ENCODE assay signal across 1 cellular context in the genomic region with DNA sequence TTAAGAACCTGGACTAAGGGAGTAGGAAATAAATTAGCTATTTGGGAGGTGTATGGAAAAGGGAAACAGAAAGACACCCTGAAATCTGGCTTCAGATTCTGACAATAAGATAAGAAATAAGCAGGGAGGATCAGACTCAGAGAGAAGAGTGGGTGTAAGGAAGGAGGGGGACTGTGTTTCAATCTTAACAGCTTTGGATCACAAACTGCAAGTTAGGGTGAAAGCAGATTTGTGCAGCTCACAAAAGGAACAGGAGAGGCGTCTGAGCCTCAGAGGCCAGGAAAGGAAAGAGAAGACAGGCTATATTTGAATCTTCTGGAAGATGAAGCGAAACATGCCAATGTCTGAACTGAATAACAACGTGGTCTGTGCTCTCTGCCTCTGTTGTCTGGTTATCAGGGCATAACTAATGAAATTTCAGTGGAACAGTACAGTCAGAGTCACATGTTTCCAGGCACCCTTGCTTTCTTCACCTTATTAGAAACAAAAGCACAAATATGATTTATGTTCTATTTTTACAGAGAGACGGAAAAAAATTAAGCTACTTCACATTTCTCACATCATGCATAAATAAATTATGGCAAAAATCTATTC.
TF ChIP-seq lines count a peak whose summit lies in the region.

No MANE protein-coding gene starts in this region.

TF ChIP-seq in GM23338, 12 proteins besides CTCF, POLR2A, EP300 and RAD21 (continued from another document):
- TF ChIP-seq, protein P1, sequence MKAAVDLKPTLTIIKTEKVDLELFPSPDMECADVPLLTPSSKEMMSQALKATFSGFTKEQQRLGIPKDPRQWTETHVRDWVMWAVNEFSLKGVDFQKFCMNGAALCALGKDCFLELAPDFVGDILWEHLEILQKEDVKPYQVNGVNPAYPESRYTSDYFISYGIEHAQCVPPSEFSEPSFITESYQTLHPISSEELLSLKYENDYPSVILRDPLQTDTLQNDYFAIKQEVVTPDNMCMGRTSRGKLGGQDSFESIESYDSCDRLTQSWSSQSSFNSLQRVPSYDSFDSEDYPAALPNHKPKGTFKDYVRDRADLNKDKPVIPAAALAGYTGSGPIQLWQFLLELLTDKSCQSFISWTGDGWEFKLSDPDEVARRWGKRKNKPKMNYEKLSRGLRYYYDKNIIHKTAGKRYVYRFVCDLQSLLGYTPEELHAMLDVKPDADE (IDR thresholded peaks at IDR 0.05) = no peak
- TF ChIP-seq JUNB (IDR thresholded peaks at IDR 0.05; ENCODE audit: unreplicated experiment) = no peak
- no peak for TF ChIP-seq EZH2phosphoT487 (IDR thresholded peaks at IDR 0.05; ENCODE audit: unreplicated experiment)
- no peak for TF ChIP-seq STAT1 (IDR thresholded peaks at IDR 0.05; ENCODE audit: unreplicated experiment)
- no peak for TF ChIP-seq EZH2 (IDR thresholded peaks at IDR 0.05; ENCODE audit: low read depth, unreplicated experiment)
- no peak for TF ChIP-seq CREB1 (CRISPR knock-in tag; IDR thresholded peaks at IDR 0.05; ENCODE audit: low read depth)
- TF ChIP-seq POLR2AphosphoS5 (IDR thresholded peaks at IDR 0.05; ENCODE audit: low read depth) = no peak
- TF ChIP-seq ZNF114 (CRISPR knock-in tag; IDR thresholded peaks at IDR 0.05) = no peak
- TF ChIP-seq ZNF331 (CRISPR knock-in tag; IDR thresholded peaks at IDR 0.05; ENCODE audit: low read depth) = no peak
- TF ChIP-seq NANOG (IDR thresholded peaks at IDR 0.05; ENCODE audit: borderline replicate concordance) = no peak
- TF ChIP-seq, protein P2, sequence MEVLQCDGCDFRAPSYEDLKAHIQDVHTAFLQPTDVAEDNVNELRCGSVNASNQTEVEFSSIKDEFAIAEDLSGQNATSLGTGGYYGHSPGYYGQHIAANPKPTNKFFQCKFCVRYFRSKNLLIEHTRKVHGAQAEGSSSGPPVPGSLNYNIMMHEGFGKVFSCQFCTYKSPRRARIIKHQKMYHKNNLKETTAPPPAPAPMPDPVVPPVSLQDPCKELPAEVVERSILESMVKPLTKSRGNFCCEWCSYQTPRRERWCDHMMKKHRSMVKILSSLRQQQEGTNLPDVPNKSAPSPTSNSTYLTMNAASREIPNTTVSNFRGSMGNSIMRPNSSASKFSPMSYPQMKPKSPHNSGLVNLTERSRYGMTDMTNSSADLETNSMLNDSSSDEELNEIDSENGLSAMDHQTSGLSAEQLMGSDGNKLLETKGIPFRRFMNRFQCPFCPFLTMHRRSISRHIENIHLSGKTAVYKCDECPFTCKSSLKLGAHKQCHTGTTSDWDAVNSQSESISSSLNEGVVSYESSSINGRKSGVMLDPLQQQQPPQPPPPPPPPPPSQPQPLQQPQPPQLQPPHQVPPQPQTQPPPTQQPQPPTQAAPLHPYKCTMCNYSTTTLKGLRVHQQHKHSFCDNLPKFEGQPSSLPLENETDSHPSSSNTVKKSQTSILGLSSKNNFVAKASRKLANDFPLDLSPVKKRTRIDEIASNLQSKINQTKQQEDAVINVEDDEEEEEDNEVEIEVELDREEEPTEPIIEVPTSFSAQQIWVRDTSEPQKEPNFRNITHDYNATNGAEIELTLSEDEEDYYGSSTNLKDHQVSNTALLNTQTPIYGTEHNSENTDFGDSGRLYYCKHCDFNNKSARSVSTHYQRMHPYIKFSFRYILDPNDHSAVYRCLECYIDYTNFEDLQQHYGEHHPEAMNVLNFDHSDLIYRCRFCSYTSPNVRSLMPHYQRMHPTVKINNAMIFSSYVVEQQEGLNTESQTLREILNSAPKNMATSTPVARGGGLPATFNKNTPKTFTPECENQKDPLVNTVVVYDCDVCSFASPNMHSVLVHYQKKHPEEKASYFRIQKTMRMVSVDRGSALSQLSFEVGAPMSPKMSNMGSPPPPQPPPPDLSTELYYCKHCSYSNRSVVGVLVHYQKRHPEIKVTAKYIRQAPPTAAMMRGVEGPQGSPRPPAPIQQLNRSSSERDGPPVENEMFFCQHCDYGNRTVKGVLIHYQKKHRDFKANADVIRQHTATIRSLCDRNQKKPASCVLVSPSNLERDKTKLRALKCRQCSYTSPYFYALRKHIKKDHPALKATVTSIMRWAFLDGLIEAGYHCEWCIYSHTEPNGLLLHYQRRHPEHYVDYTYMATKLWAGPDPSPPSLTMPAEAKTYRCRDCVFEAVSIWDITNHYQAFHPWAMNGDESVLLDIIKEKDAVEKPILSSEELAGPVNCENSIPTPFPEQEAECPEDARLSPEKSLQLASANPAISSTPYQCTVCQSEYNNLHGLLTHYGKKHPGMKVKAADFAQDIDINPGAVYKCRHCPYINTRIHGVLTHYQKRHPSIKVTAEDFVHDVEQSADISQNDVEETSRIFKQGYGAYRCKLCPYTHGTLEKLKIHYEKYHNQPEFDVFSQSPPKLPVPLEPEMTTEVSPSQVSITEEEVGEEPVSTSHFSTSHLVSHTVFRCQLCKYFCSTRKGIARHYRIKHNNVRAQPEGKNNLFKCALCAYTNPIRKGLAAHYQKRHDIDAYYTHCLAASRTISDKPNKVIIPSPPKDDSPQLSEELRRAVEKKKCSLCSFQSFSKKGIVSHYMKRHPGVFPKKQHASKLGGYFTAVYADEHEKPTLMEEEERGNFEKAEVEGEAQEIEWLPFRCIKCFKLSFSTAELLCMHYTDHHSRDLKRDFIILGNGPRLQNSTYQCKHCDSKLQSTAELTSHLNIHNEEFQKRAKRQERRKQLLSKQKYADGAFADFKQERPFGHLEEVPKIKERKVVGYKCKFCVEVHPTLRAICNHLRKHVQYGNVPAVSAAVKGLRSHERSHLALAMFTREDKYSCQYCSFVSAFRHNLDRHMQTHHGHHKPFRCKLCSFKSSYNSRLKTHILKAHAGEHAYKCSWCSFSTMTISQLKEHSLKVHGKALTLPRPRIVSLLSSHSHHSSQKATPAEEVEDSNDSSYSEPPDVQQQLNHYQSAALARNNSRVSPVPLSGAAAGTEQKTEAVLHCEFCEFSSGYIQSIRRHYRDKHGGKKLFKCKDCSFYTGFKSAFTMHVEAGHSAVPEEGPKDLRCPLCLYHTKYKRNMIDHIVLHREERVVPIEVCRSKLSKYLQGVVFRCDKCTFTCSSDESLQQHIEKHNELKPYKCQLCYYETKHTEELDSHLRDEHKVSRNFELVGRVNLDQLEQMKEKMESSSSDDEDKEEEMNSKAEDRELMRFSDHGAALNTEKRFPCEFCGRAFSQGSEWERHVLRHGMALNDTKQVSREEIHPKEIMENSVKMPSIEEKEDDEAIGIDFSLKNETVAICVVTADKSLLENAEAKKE (CRISPR knock-in tag; IDR thresholded peaks at IDR 0.05) = no peak
